11 cellular contexts compared by ENCODE assay signal in the genomic region with DNA sequence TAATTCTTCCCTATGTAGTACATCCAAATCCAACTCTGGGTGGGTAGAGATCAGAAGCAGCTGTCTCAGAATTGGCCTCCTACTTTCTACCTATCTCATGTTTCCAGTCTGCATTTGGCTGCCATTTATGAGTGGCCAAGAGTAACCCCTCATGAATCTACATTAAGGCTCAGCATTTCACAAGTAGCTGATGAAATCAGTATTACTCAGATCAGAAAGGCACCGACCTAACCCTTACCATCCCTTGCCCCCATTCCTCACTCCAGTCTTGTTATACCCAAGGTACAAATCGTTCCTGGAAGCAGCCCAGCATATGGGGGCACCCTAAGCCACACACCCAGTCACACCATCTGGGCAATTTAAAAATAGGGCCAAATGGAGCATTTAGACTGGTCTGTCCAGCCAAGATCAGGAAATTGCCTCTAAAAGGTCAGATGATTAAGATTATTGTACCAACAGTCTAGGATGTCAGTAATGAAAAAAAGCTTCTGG. TPM values are rescaled to one million over a fixed set of nuclear protein-coding genes. Genes with fewer than 3 reads are reported as not detected.
DNase-seq lines count a peak whose midpoint lies in the region; ATAC-seq lines count a peak whose summit lies in the region.
"Had no signal": no experiment of that assay in that cellular context is flagged by ENCODE, and none has a peak within 500 bp of the region (broad histone marks: within the 10 kb centered on the region; RNA-seq: fewer than 3 reads in every experiment).

No MANE protein-coding gene starts in this region.

- peaks cover 41% of the 10 kb centered on the region for H3K36me3 Mint-ChIP-seq in activated CD8-positive, alpha-beta T cell treated with anti-CD3 and anti-CD28 coated beads, Interleukin-2, amount 10 ng/mL, durations not matched to agents 7 days and 5 days (ENCODE audit: low read depth)
- H3K36me3 Mint-ChIP-seq: CD14-positive monocyte had no signal

- CTCF ChIA-PET in activated CD8-positive, alpha-beta T cell treated with anti-CD3 and anti-CD28 coated beads, Interleukin-2, amount 10 ng/mL, durations not matched to agents 7 days and 5 days (lab: Charles Lee): interaction anchor here (1.8 to 7.4 kb wide), 5 partner anchors 11 to 71 kb away, joined by 3 to 95 read pairs (median 14); no protein-coding TSS in a partner anchor

- H3K27me3 Mint-ChIP-seq in activated CD8-positive, alpha-beta T cell treated with anti-CD3 and anti-CD28 coated beads, Interleukin-2, amount 10 ng/mL, durations not matched to agents 7 days and 5 days (ENCODE audit: low read depth): no peaks in the 10 kb centered on the region

- DNase-seq in Right ventricle myocardium inferior (ENCODE audit: missing footprints) (no peak), cardiac septum (ENCODE audit: low spot score) (no peak), fibroblast of peridontal ligament (ENCODE audit: extremely low read depth) (peak; percentile 84), SHP77 (lab: John Stamatoyannopoulos, UW) (no peak)
- no peak for DNase-seq in activated CD8-positive, alpha-beta T cell treated with anti-CD3 and anti-CD28 coated beads, Interleukin-2, amount 10 ng/mL, durations not matched to agents 7 days and 5 days
- DNase-seq: MV-4-11, NCI-H524 treated with DMSO at 0.1 percent for 48 hours had no signal

- peaks cover 37% of the 10 kb centered on the region for H3K4me1 ChIP-seq in thymus (ENCODE audit: control insufficient read depth, insufficient read depth, low read length)

- ATAC-seq in Right ventricle myocardium inferior (peak; percentile 34), GM21786 (IDR thresholded peaks at IDR 0.05; ENCODE audit: unreplicated experiment) (no peak), GM18517 (IDR thresholded peaks at IDR 0.05; ENCODE audit: unreplicated experiment) (no peak)
- no peak for ATAC-seq in activated CD8-positive, alpha-beta T cell treated with anti-CD3 and anti-CD28 coated beads, Interleukin-2, amount 10 ng/mL, durations not matched to agents 7 days and 5 days

- peaks cover 72% of the 10 kb centered on the region for H3K4me1 Mint-ChIP-seq in activated CD8-positive, alpha-beta T cell treated with anti-CD3 and anti-CD28 coated beads, Interleukin-2, amount 10 ng/mL, durations not matched to agents 7 days and 5 days (ENCODE audit: low read depth)

- 96% methylated on average over 2 of the region's 2 CpGs for WGBS in thymus

- POLR2A ChIA-PET in activated CD8-positive, alpha-beta T cell treated with anti-CD3 and anti-CD28 coated beads, Interleukin-2, amount 10 ng/mL, durations not matched to agents 7 days and 5 days (lab: Charles Lee): interaction anchor here (0.8 to 1.5 kb wide), 3 partner anchors 16 to 106 kb away, joined by 3 to 5 read pairs (median 4); no protein-coding TSS in a partner anchor

- H3K9me3 Mint-ChIP-seq in activated CD8-positive, alpha-beta T cell treated with anti-CD3 and anti-CD28 coated beads, Interleukin-2, amount 10 ng/mL, durations not matched to agents 7 days and 5 days (ENCODE audit: insufficient read depth): peaks cover 11% of the 10 kb centered on the region

- H3K27ac ChIP-seq in thymus (ENCODE audit: low read depth): peak overlapping the region; percentile 76

- no peaks in the 10 kb centered on the region for H3K36me3 ChIP-seq in thymus (ENCODE audit: control insufficient read depth, insufficient read depth)

- H3K9me3 ChIP-seq in thymus (ENCODE audit: control insufficient read depth): no peaks in the 10 kb centered on the region

- H3K27me3 ChIP-seq in thymus (ENCODE audit: control insufficient read depth, insufficient read depth): no peaks in the 10 kb centered on the region

- H3K4me3 Mint-ChIP-seq in activated CD8-positive, alpha-beta T cell treated with anti-CD3 and anti-CD28 coated beads, Interleukin-2, amount 10 ng/mL, durations not matched to agents 7 days and 5 days: no peak overlapping the region
- H3K4me3 Mint-ChIP-seq: CD14-positive monocyte had no signal

- intact Hi-C loops in Right ventricle myocardium inferior (cut with DNase I) (no loop called here), cardiac septum (cut with DNase I) (no loop called here)

- H3K4me3 ChIP-seq in thymus (ENCODE audit: low read length): no peak overlapping the region

- peak overlapping the region; percentile 16 for H3K27ac Mint-ChIP-seq in activated CD8-positive, alpha-beta T cell treated with anti-CD3 and anti-CD28 coated beads, Interleukin-2, amount 10 ng/mL, durations not matched to agents 7 days and 5 days
- H3K27ac Mint-ChIP-seq: CD14-positive monocyte had no signal

RNA-seq across cellular contexts. Expression of gene CD28, which starts 37.0 kb away (rescaled TPM):
- total RNA-seq in Right ventricle myocardium inferior (0.78 TPM), cardiac septum (1.3 TPM)
- total RNA-seq in activated CD8-positive, alpha-beta T cell treated with anti-CD3 and anti-CD28 coated beads, Interleukin-2, amount 10 ng/mL, durations not matched to agents 7 days and 5 days: 10 to 100 TPM; 25.6 to 27.2 TPM
- 27.2 TPM for polyA plus RNA-seq in thymus

Comparison
In these comparisons a context has a peak if more than half of its experiments do, and no peak if none do; other contexts are left out.
1. RNA of gene CD28, which starts 37.0 kb away (total RNA-seq): 25.6 to 27.2 TPM in activated CD8-positive, alpha-beta T cell treated with anti-CD3 and anti-CD28 coated beads, Interleukin-2, amount 10 ng/mL, durations not matched to agents 7 days and 5 days; 1.3 TPM in cardiac septum (single experiment) and 0.78 TPM in Right ventricle myocardium inferior (single experiment); every median in the first group is over 10 times any median in the second.